Comparison of ENCODE assay signal across 8 cellular contexts in genomic region chr2:235106874-235107639, GRCh38.
DNase-seq lines count a peak whose midpoint lies in the region; ATAC-seq and TF ChIP-seq lines count a peak whose summit lies in the region.

No MANE protein-coding gene starts in this region.

- no peaks in the 10 kb centered on the region for H4K20me1 ChIP-seq in MM.1S (ENCODE audit: insufficient read depth, low read length)
- H4K20me1 ChIP-seq in osteoblast (ENCODE audit: insufficient read depth, low read length): no peaks in the 10 kb centered on the region

- H3K9ac ChIP-seq in MM.1S (ENCODE audit: low read length): no peak overlapping the region

- H3K79me2 ChIP-seq in MM.1S (ENCODE audit: low read length) (no peaks in the 10 kb centered on the region), osteoblast (ENCODE audit: insufficient read depth, low read length) (no peaks in the 10 kb centered on the region)

- no peak overlapping the region for H3K27ac ChIP-seq in MM.1S (ENCODE audit: low read length)
- no peak overlapping the region for H3K27ac ChIP-seq in osteoblast (ENCODE audit: low read depth, low read length)

- H3K36me3 ChIP-seq in MM.1S (replicated peaks; ENCODE audit: insufficient read depth, low read length) (no peaks in the 10 kb centered on the region), osteoblast (ENCODE audit: insufficient read depth, low read length) (no peaks in the 10 kb centered on the region)

- H3K9me2 ChIP-seq in MM.1S (replicated peaks; ENCODE audit: insufficient read depth, low read length): no peaks in the 10 kb centered on the region

- H3K4me2 ChIP-seq in MM.1S (ENCODE audit: low read depth, low read length) (no peak overlapping the region), osteoblast (ENCODE audit: insufficient read depth, low read length) (no peak overlapping the region)

- peak; percentile 55 for TF ChIP-seq CTCF in MM.1S (IDR thresholded peaks at IDR 0.05; ENCODE audit: low read length)
- TF ChIP-seq CTCF in fibroblast of villous mesenchyme (IDR thresholded peaks at IDR 0.05; ENCODE audit: insufficient read depth, low read depth, low read length): peak; percentile 85
- TF ChIP-seq CTCF in osteoblast (IDR thresholded peaks at IDR 0.05; ENCODE audit: extremely low read depth, low read depth, low read length): peak; percentile 79

- H3K9me3 ChIP-seq in MM.1S (replicated peaks; ENCODE audit: insufficient read depth, low read length) (no peaks in the 10 kb centered on the region), osteoblast (ENCODE audit: low read depth, low read length) (no peaks in the 10 kb centered on the region)

- H3K27me3 ChIP-seq in MM.1S (replicated peaks; ENCODE audit: insufficient read depth, low read length) (no peaks in the 10 kb centered on the region), osteoblast (ENCODE audit: insufficient read depth, low read length) (no peaks in the 10 kb centered on the region)

- no peak overlapping the region for H2AFZ ChIP-seq in MM.1S (ENCODE audit: low read length)
- H2AFZ ChIP-seq in osteoblast (ENCODE audit: low read length): no peak overlapping the region

- DNase-seq in SIG-M5 treated with dmso at 0.1 percent for 504 hours (lab: John Stamatoyannopoulos, UW; ENCODE audit: unreplicated experiment) (peak; percentile 44), SIG-M5 (lab: John Stamatoyannopoulos, UW) (no peak), MM.1S (peak; percentile 55), fibroblast of villous mesenchyme (ENCODE audit: low read depth) (peak; percentile 81), osteoblast (ENCODE audit: insufficient read length, low spot score, missing footprints) (peak; percentile 85)

- no peak overlapping the region for H3K4me3 ChIP-seq in MM.1S (ENCODE audit: low read length)
- H3K4me3 ChIP-seq in fibroblast of villous mesenchyme (ENCODE audit: low read depth, low read length): no peak overlapping the region
- no peak overlapping the region for H3K4me3 ChIP-seq in osteoblast (ENCODE audit: insufficient read depth, low read length)

- ATAC-seq in SK-N-SH treated with all-trans-retinoic acid at 6 μM for 48 hours (peak; percentile 99), GM21576 (IDR thresholded peaks at IDR 0.05; ENCODE audit: unreplicated experiment) (no peak), GM21619 (IDR thresholded peaks at IDR 0.05; ENCODE audit: unreplicated experiment) (no peak)

- no peaks in the 10 kb centered on the region for H3F3A ChIP-seq in MM.1S (ENCODE audit: insufficient read depth, low read length)

- H3K4me1 ChIP-seq in MM.1S (ENCODE audit: low read length) (no peaks in the 10 kb centered on the region), osteoblast (ENCODE audit: insufficient read depth, low read length) (no peaks in the 10 kb centered on the region)

TF ChIP-seq in SK-N-SH treated with all-trans-retinoic acid at 6 μM for 48 hours, 23 proteins besides CTCF, POLR2A, EP300 and RAD21:
- TF ChIP-seq GLIS3 (CRISPR knock-in tag; IDR thresholded peaks at IDR 0.05): no peak
- TF ChIP-seq PATZ1 (CRISPR knock-in tag; IDR thresholded peaks at IDR 0.05; ENCODE audit: borderline replicate concordance): no peak
- peak; percentile 58; the same call in 1 of the 2 replicates for TF ChIP-seq ZFP3 (CRISPR knock-in tag; IDR thresholded peaks at IDR 0.05)
